In genomic region chr6:91590191-91590590, GRCh38 we compare ENCODE assay signal across 20 cellular contexts.
DNase-seq lines count a peak whose midpoint lies in the region; ATAC-seq, FAIRE-seq and TF ChIP-seq lines count a peak whose summit lies in the region.
"Had no signal": no experiment of that assay in that cellular context is flagged by ENCODE, and none has a peak within 500 bp of the region (broad histone marks: within the 10 kb centered on the region; RNA-seq: fewer than 3 reads in every experiment).

No MANE protein-coding gene starts in this region.

- no peaks in the 10 kb centered on the region for H3K9me3 ChIP-seq in hepatocyte (ENCODE audit: low read depth)
- H3K9me3 ChIP-seq in neural progenitor cell (ENCODE audit: low read depth) = no peaks in the 10 kb centered on the region
- H3K9me3 ChIP-seq in pancreas = no peaks in the 10 kb centered on the region
- H3K9me3 ChIP-seq: BE2C had no signal

- intact Hi-C loops in pancreas (cut with DNase I) = no loop called here

- H4K20me1 ChIP-seq in GM23338 (replicated peaks; ENCODE audit: insufficient read depth) = no peaks in the 10 kb centered on the region
- no peaks in the 10 kb centered on the region for H4K20me1 ChIP-seq in hepatocyte (ENCODE audit: insufficient read depth, poor library complexity, severe bottlenecking)
- H4K20me1 ChIP-seq in neural progenitor cell (ENCODE audit: low read depth) = no peaks in the 10 kb centered on the region

- no peak overlapping the region for H3K4me3 Mint-ChIP-seq in GM23338
- H3K4me3 Mint-ChIP-seq in neural progenitor cell = no peak overlapping the region
- H3K4me3 Mint-ChIP-seq: CD4-positive, alpha-beta T cell; H9 had no signal

- no peaks in the 10 kb centered on the region for H3K27me3 Mint-ChIP-seq in GM23338 (ENCODE audit: insufficient read depth, low read depth, poor library complexity)
- peaks cover 10% of the 10 kb centered on the region for H3K27me3 Mint-ChIP-seq in neural progenitor cell (ENCODE audit: insufficient read depth, low read depth)
- H3K27me3 Mint-ChIP-seq: CD4-positive, alpha-beta T cell had no signal

- no peaks in the 10 kb centered on the region for H3K4me1 ChIP-seq in GM23338 (ENCODE audit: insufficient read depth)
- no peaks in the 10 kb centered on the region for H3K4me1 ChIP-seq in hepatocyte (ENCODE audit: insufficient read depth)
- H3K4me1 ChIP-seq in neural progenitor cell = no peaks in the 10 kb centered on the region
- no peaks in the 10 kb centered on the region for H3K4me1 ChIP-seq in pancreas
- H3K4me1 ChIP-seq: BE2C had no signal

- H3K9me2 ChIP-seq in GM23338 (ENCODE audit: insufficient read depth) (no peaks in the 10 kb centered on the region), hepatocyte (replicated peaks; ENCODE audit: insufficient read depth) (no peaks in the 10 kb centered on the region)

- no peaks in the 10 kb centered on the region for H3K4me1 Mint-ChIP-seq in GM23338
- no peaks in the 10 kb centered on the region for H3K4me1 Mint-ChIP-seq in neural progenitor cell
- H3K4me1 Mint-ChIP-seq: H9 had no signal

- H2AFZ ChIP-seq in GM23338 (no peak overlapping the region), hepatocyte (no peak overlapping the region), neural progenitor cell (replicated peaks) (peak overlapping the region; percentile 80)

- no peaks in the 10 kb centered on the region for H3F3A ChIP-seq in GM23338 (replicated peaks; ENCODE audit: low read depth)
- H3F3A ChIP-seq in neural progenitor cell (ENCODE audit: low read depth) = no peaks in the 10 kb centered on the region

- TF ChIP-seq CTCF in GM23338 (conservative IDR thresholded peaks at IDR 0.05; ENCODE audit: low read depth in 2 of 2) (no peak), hepatocyte (IDR thresholded peaks at IDR 0.05; ENCODE audit: poor library complexity) (no peak), neural progenitor cell (IDR thresholded peaks at IDR 0.05) (no peak), pancreas (IDR thresholded peaks at IDR 0.05) (no peak)

- H3K4me3 ChIP-seq in GM23338 (no peak overlapping the region), hepatocyte (no peak overlapping the region), neural progenitor cell (no peak overlapping the region), pancreas (no peak overlapping the region)

- H3K36me3 ChIP-seq in GM23338 (ENCODE audit: insufficient read depth) (no peaks in the 10 kb centered on the region), hepatocyte (replicated peaks; ENCODE audit: insufficient read depth, low read depth) (no peaks in the 10 kb centered on the region), neural progenitor cell (no peaks in the 10 kb centered on the region), pancreas (no peaks in the 10 kb centered on the region)
- H3K36me3 ChIP-seq: BE2C had no signal

- WGBS in hepatocyte (ENCODE audit: low lambda C conversion rate, missing lambda C conversion rate) = 78% methylated on average over 3 of the region's 3 CpGs
- WGBS in pancreas, 2 donors = 39 to 54% methylated on average over 3 of the region's 3 CpGs

- FAIRE-seq in pancreas (lab: Jason Lieb, UNC) = no peak
- FAIRE-seq: A204.1, G401.6, GM12891, GM19239, HTR-8/SVneo had no signal

- H3K27me3 ChIP-seq in GM23338 (ENCODE audit: insufficient read depth) (no peaks in the 10 kb centered on the region), hepatocyte (no peaks in the 10 kb centered on the region), neural progenitor cell (no peaks in the 10 kb centered on the region), pancreas (no peaks in the 10 kb centered on the region)
- H3K27me3 ChIP-seq: BE2C had no signal

- H3K9ac ChIP-seq in neural progenitor cell = no peak overlapping the region

- no peaks in the 10 kb centered on the region for H3K79me2 ChIP-seq in GM23338 (replicated peaks; ENCODE audit: insufficient read depth)
- no peaks in the 10 kb centered on the region for H3K79me2 ChIP-seq in hepatocyte
- H3K79me2 ChIP-seq in neural progenitor cell (ENCODE audit: low read depth) = no peaks in the 10 kb centered on the region

- H3K27ac ChIP-seq in GM23338 (ENCODE audit: low read depth) (no peak overlapping the region), hepatocyte (no peak overlapping the region), neural progenitor cell (no peak overlapping the region), pancreas (no peak overlapping the region)

- H3K4me2 ChIP-seq in GM23338 (no peak overlapping the region), hepatocyte (peak overlapping the region; percentile 62), neural progenitor cell (no peak overlapping the region)

- H3K27ac Mint-ChIP-seq in GM23338 (no peak overlapping the region), neural progenitor cell (no peak overlapping the region)
- H3K27ac Mint-ChIP-seq: CD4-positive, alpha-beta T cell; H9 had no signal

- DNase-seq in GM23338 (ENCODE audit: low spot score) (peak; percentile 4), hepatocyte (ENCODE audit: low spot score) (peak; percentile 8), neural progenitor cell (ENCODE audit: low spot score) (peak; percentile 9), HUDEP-2 (lab: John Stamatoyannopoulos, UW; ENCODE audit: unreplicated experiment in 76 of 76) (no peak), NCI-H146 (lab: John Stamatoyannopoulos, UW) (no peak), pancreas (no peak)
- DNase-seq: ACHN; BE2C; C1 segment of cervical spinal cord; CD4-positive, alpha-beta T cell; DMS153; DMS79 treated with DMSO at 0.1 percent for 48 hours; GOT3; H9; KG1 had no signal

- ATAC-seq in GM23338 = no peak
- ATAC-seq in pancreas = no peak

- no peaks in the 10 kb centered on the region for H3K36me3 Mint-ChIP-seq in GM23338 (ENCODE audit: low read depth)
- no peaks in the 10 kb centered on the region for H3K36me3 Mint-ChIP-seq in neural progenitor cell

- H3K9me3 Mint-ChIP-seq in GM23338 (peaks cover 3% of the 10 kb centered on the region; the same call in 2 of the 3 replicates), neural progenitor cell (peaks cover 22% of the 10 kb centered on the region)

TF ChIP-seq in GM23338, 12 proteins besides CTCF, POLR2A, EP300 and RAD21 (continues in another document):
- TF ChIP-seq ZNF331 (CRISPR knock-in tag; IDR thresholded peaks at IDR 0.05; ENCODE audit: low read depth) = no peak
- no peak for TF ChIP-seq JUNB (IDR thresholded peaks at IDR 0.05; ENCODE audit: unreplicated experiment)
- no peak for TF ChIP-seq STAT1 (IDR thresholded peaks at IDR 0.05; ENCODE audit: unreplicated experiment)
- TF ChIP-seq NANOG (IDR thresholded peaks at IDR 0.05; ENCODE audit: borderline replicate concordance) = no peak
- TF ChIP-seq, protein P1, sequence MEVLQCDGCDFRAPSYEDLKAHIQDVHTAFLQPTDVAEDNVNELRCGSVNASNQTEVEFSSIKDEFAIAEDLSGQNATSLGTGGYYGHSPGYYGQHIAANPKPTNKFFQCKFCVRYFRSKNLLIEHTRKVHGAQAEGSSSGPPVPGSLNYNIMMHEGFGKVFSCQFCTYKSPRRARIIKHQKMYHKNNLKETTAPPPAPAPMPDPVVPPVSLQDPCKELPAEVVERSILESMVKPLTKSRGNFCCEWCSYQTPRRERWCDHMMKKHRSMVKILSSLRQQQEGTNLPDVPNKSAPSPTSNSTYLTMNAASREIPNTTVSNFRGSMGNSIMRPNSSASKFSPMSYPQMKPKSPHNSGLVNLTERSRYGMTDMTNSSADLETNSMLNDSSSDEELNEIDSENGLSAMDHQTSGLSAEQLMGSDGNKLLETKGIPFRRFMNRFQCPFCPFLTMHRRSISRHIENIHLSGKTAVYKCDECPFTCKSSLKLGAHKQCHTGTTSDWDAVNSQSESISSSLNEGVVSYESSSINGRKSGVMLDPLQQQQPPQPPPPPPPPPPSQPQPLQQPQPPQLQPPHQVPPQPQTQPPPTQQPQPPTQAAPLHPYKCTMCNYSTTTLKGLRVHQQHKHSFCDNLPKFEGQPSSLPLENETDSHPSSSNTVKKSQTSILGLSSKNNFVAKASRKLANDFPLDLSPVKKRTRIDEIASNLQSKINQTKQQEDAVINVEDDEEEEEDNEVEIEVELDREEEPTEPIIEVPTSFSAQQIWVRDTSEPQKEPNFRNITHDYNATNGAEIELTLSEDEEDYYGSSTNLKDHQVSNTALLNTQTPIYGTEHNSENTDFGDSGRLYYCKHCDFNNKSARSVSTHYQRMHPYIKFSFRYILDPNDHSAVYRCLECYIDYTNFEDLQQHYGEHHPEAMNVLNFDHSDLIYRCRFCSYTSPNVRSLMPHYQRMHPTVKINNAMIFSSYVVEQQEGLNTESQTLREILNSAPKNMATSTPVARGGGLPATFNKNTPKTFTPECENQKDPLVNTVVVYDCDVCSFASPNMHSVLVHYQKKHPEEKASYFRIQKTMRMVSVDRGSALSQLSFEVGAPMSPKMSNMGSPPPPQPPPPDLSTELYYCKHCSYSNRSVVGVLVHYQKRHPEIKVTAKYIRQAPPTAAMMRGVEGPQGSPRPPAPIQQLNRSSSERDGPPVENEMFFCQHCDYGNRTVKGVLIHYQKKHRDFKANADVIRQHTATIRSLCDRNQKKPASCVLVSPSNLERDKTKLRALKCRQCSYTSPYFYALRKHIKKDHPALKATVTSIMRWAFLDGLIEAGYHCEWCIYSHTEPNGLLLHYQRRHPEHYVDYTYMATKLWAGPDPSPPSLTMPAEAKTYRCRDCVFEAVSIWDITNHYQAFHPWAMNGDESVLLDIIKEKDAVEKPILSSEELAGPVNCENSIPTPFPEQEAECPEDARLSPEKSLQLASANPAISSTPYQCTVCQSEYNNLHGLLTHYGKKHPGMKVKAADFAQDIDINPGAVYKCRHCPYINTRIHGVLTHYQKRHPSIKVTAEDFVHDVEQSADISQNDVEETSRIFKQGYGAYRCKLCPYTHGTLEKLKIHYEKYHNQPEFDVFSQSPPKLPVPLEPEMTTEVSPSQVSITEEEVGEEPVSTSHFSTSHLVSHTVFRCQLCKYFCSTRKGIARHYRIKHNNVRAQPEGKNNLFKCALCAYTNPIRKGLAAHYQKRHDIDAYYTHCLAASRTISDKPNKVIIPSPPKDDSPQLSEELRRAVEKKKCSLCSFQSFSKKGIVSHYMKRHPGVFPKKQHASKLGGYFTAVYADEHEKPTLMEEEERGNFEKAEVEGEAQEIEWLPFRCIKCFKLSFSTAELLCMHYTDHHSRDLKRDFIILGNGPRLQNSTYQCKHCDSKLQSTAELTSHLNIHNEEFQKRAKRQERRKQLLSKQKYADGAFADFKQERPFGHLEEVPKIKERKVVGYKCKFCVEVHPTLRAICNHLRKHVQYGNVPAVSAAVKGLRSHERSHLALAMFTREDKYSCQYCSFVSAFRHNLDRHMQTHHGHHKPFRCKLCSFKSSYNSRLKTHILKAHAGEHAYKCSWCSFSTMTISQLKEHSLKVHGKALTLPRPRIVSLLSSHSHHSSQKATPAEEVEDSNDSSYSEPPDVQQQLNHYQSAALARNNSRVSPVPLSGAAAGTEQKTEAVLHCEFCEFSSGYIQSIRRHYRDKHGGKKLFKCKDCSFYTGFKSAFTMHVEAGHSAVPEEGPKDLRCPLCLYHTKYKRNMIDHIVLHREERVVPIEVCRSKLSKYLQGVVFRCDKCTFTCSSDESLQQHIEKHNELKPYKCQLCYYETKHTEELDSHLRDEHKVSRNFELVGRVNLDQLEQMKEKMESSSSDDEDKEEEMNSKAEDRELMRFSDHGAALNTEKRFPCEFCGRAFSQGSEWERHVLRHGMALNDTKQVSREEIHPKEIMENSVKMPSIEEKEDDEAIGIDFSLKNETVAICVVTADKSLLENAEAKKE (CRISPR knock-in tag; IDR thresholded peaks at IDR 0.05) = no peak
- TF ChIP-seq EZH2 (IDR thresholded peaks at IDR 0.05; ENCODE audit: low read depth, unreplicated experiment) = no peak

Comparison
In these comparisons a context has a peak if more than half of its experiments do, and no peak if none do; other contexts are left out.
1. DNase-seq: peak in GM23338 (single experiment), hepatocyte (single experiment) and neural progenitor cell (single experiment); none in HUDEP-2 (0 of 76), NCI-H146 (single experiment) and pancreas (0 of 6).